Comparison of ENCODE assay signal across 8 cellular contexts in genomic region chr11:47399860-47400812, GRCh38. TPM values are rescaled to one million over a fixed set of nuclear protein-coding genes. Genes with fewer than 3 reads are reported as not detected.
DNase-seq lines count a peak whose midpoint lies in the region; ATAC-seq and TF ChIP-seq lines count a peak whose summit lies in the region.

No MANE protein-coding gene starts in this region.

- H3K4me3 ChIP-seq in left ventricle myocardium inferior, result peak overlapping the region; percentile 67
- no peak overlapping the region for H3K4me3 ChIP-seq in skeletal muscle satellite cell (ENCODE audit: low read length)

- intact Hi-C loops in left ventricle myocardium inferior (cut with micrococcal nuclease), result no loop called here

- peak overlapping the region; percentile 68 for H3K4me2 ChIP-seq in skeletal muscle satellite cell (ENCODE audit: low read length)

- peak; percentile 41 for ATAC-seq in GM21390 (IDR thresholded peaks at IDR 0.05; ENCODE audit: unreplicated experiment)

- H3K36me3 ChIP-seq in left ventricle myocardium inferior (no peaks in the 10 kb centered on the region), skeletal muscle satellite cell (ENCODE audit: insufficient read depth, low read length) (no peaks in the 10 kb centered on the region)

- H3K9me3 ChIP-seq in left ventricle myocardium inferior (replicated peaks) (no peaks in the 10 kb centered on the region), skeletal muscle satellite cell (replicated peaks; ENCODE audit: low read length) (no peaks in the 10 kb centered on the region)

- CTCF ChIA-PET in GM10248 (lab: Yijun Ruan, JAX), result interaction anchor here (0.7 to 7.0 kb wide), 9 partner anchors 10 to 221 kb away, joined by 3 to 44 read pairs (median 3); partner anchors contain the start of gene SPI1

- H3K27me3 ChIP-seq in left ventricle myocardium inferior (ENCODE audit: low read depth) (no peaks in the 10 kb centered on the region), skeletal muscle satellite cell (ENCODE audit: control insufficient read depth, insufficient read depth, low read length) (no peaks in the 10 kb centered on the region)

- H3K4me1 ChIP-seq in left ventricle myocardium inferior (peaks cover 22% of the 10 kb centered on the region), skeletal muscle satellite cell (ENCODE audit: control insufficient read depth, insufficient read depth, low read length) (peaks cover 8% of the 10 kb centered on the region)

- DNase-seq in GM10248 (ENCODE audit: extremely low spot score), result peak; percentile 77
- DNase-seq in HuH-7.5 (ENCODE audit: low spot score), result peak; percentile 43
- DNase-seq in activated gamma-delta T cell (lab: John Stamatoyannopoulos, UW), result peak; percentile 30
- DNase-seq in left ventricle myocardium inferior, result peak; percentile 48
- DNase-seq in DMS153 (lab: John Stamatoyannopoulos, UW), result no peak
- DNase-seq in stimulated activated CD4-positive, alpha-beta T cell treated with anti-CD3 and anti-CD28 coated beads, Interleukin-4, amount 100 ng/mL, for 24 hours, result no peak

- H3K9ac ChIP-seq in skeletal muscle satellite cell (ENCODE audit: low read depth, low read length), result no peak overlapping the region

- POLR2A ChIA-PET in GM10248 (lab: Yijun Ruan, JAX), result interaction anchor here (0.6 to 1.0 kb wide), 4 partner anchors 93 to 978 kb away, joined by 3 to 6 read pairs (median 4); no protein-coding TSS in a partner anchor

- no peak for TF ChIP-seq CTCF in GM10248 (IDR thresholded peaks at IDR 0.05; ENCODE audit: control extremely low read depth, extremely low read depth, low read depth, missing control alignments)
- TF ChIP-seq CTCF in left ventricle myocardium inferior (IDR thresholded peaks at IDR 0.05; ENCODE audit: borderline replicate concordance), result no peak

- peak overlapping the region; percentile 95 for H3K27ac ChIP-seq in left ventricle myocardium inferior (replicated peaks)

RNA-seq across cellular contexts. Expression of gene SLC39A13, which starts 8.3 kb away (rescaled TPM):
- total RNA-seq in left ventricle myocardium inferior, result 36.5 TPM
- 54.8 and 58.1 TPM in 2 replicates for total RNA-seq in skeletal muscle satellite cell (2012; rRNA removed)

RNA-seq across cellular contexts. Expression of gene SPI1, which starts 21.8 kb away (rescaled TPM):
- total RNA-seq in left ventricle myocardium inferior, result 8.3 TPM
- not detected in 2 replicates for total RNA-seq in skeletal muscle satellite cell (2012; rRNA removed)

RNA-seq across cellular contexts. Expression of gene PSMC3, which starts 26.1 kb away (rescaled TPM):
- total RNA-seq in left ventricle myocardium inferior, result 146 TPM
- total RNA-seq in skeletal muscle satellite cell (2012; rRNA removed), result 162 and 194 TPM in 2 replicates

RNA-seq across cellular contexts. Expression of gene MYBPC3, which starts 47.6 kb away (rescaled TPM):
- total RNA-seq in left ventricle myocardium inferior, result 2,538 TPM
- not detected in 2 replicates for total RNA-seq in skeletal muscle satellite cell (2012; rRNA removed)

RNA-seq across cellular contexts. Expression of gene RAPSN, which starts 48.8 kb away (rescaled TPM):
- 2.2 TPM for total RNA-seq in left ventricle myocardium inferior
- 0.76 and 10.3 TPM in 2 replicates for total RNA-seq in skeletal muscle satellite cell (2012; rRNA removed)

Comparison
In these comparisons a context has a peak if more than half of its experiments do, and no peak if none do; other contexts are left out.
1. DNase-seq: peak in GM10248 (single experiment), HuH-7.5 (single experiment), activated gamma-delta T cell (single experiment) and left ventricle myocardium inferior (single experiment); none in DMS153 (single experiment) and stimulated activated CD4-positive, alpha-beta T cell treated with anti-CD3 and anti-CD28 coated beads, Interleukin-4, amount 100 ng/mL, for 24 hours (single experiment).